8 cellular contexts compared by ENCODE assay signal in genomic region chr2:109213646-109214417, GRCh38.
DNase-seq lines count a peak whose midpoint lies in the region; TF ChIP-seq lines count a peak whose summit lies in the region.

No MANE protein-coding gene starts in this region.

- H3K4me3 ChIP-seq in Loucy (ENCODE audit: low read length, poor library complexity, severe bottlenecking) = peak overlapping the region; percentile 57
- H3K4me3 ChIP-seq in fibroblast of lung (replicated peaks in 1 of 4; ENCODE audit: control extremely low read depth in 1 of 4, insufficient read depth in 1 of 4, low read depth in 3 of 4, low read length in 4 of 4) = no peak overlapping the region
- H3K4me3 ChIP-seq in spleen = peak overlapping the region in 1 of 8 donors; percentile 36
- H3K4me3 ChIP-seq in coronary artery = no peak overlapping the region

- H3K27me3 Mint-ChIP-seq in Calu3 (ENCODE audit: unreplicated experiment) = peaks cover 86% of the 10 kb centered on the region
- peaks cover 84% of the 10 kb centered on the region for H3K27me3 Mint-ChIP-seq in activated CD4-positive, alpha-beta memory T cell treated with anti-CD3 and anti-CD28 coated beads for 36 hours

- H4K20me1 ChIP-seq in Loucy (ENCODE audit: insufficient read depth, low read length, poor library complexity, severe bottlenecking) = no peaks in the 10 kb centered on the region
- no peaks in the 10 kb centered on the region for H4K20me1 ChIP-seq in fibroblast of lung (ENCODE audit: control insufficient read depth, extremely low read depth, insufficient read depth, low read length)

- H2AFZ ChIP-seq in Loucy (ENCODE audit: low read length) (no peak overlapping the region), fibroblast of lung (ENCODE audit: low read length) (no peak overlapping the region)

- POLR2A ChIA-PET in activated CD4-positive, alpha-beta memory T cell treated with anti-CD3 and anti-CD28 coated beads for 36 hours (lab: Charles Lee) = interaction anchor here (1.6 to 2.0 kb wide), 2 partner anchors 15 to 26 kb away, joined by 3 to 5 read pairs; no protein-coding TSS in a partner anchor

- no TSS peak for BruUV-seq in Calu3 (replicated peaks; lab: Mats Ljungman, UMichigan)

- H3K27ac Mint-ChIP-seq in Calu3 (ENCODE audit: unreplicated experiment) = no peak overlapping the region
- peak overlapping the region; percentile 54 for H3K27ac Mint-ChIP-seq in activated CD4-positive, alpha-beta memory T cell treated with anti-CD3 and anti-CD28 coated beads for 36 hours

- H3K9me3 ChIP-seq in Loucy (ENCODE audit: insufficient read depth, low read depth, low read length) (no peaks in the 10 kb centered on the region), fibroblast of lung (ENCODE audit: control insufficient read depth, insufficient read depth, low read depth, low read length) (no peaks in the 10 kb centered on the region), spleen (no peaks in the 10 kb centered on the region)

- H3K4me1 Mint-ChIP-seq in Calu3 (ENCODE audit: low read depth, unreplicated experiment) = peaks cover 30% of the 10 kb centered on the region
- H3K4me1 Mint-ChIP-seq in activated CD4-positive, alpha-beta memory T cell treated with anti-CD3 and anti-CD28 coated beads for 36 hours (ENCODE audit: low read depth) = peaks cover 68% of the 10 kb centered on the region

- intact Hi-C loops in Calu3 (cut with micrococcal nuclease; ENCODE audit: unreplicated experiment) (no loop called here), spleen (cut with DNase I; ENCODE audit: low total_unique reads) (no loop called here)
- intact Hi-C loops in activated CD4-positive, alpha-beta memory T cell treated with anti-CD3 and anti-CD28 coated beads for 36 hours (cut with micrococcal nuclease) = loop anchor here (1.0 to 10.0 kb wide), 4 partner anchors 84 to 599 kb away; partner anchors contain the start of gene CCDC138

- TF ChIP-seq CTCF in Calu3 (IDR thresholded peaks at IDR 0.05; ENCODE audit: unreplicated experiment) = no peak
- TF ChIP-seq CTCF in Loucy (conservative IDR thresholded peaks at IDR 0.05; ENCODE audit: low read length) = no peak
- no peak for TF ChIP-seq CTCF in fibroblast of lung (conservative IDR thresholded peaks at IDR 0.05 in 1 of 2, IDR thresholded peaks at IDR 0.05 in 1 of 2; ENCODE audit: low read depth in 1 of 2, low read length in 2 of 2)
- TF ChIP-seq CTCF in spleen (IDR thresholded peaks at IDR 0.05 in 8 of 11, conservative IDR thresholded peaks at IDR 0.05 in 3 of 11) = no peak
- no peak for TF ChIP-seq CTCF in coronary artery (IDR thresholded peaks at IDR 0.05)

- peak overlapping the region; percentile 66 for H3K4me2 ChIP-seq in Loucy (ENCODE audit: low read depth, low read length, poor library complexity, severe bottlenecking)
- H3K4me2 ChIP-seq in fibroblast of lung (ENCODE audit: extremely low read depth, insufficient read depth, low read length) = no peak overlapping the region

- peaks cover 67% of the 10 kb centered on the region for H3K4me1 ChIP-seq in Loucy (ENCODE audit: insufficient read depth, low read length, poor library complexity, severe bottlenecking)
- H3K4me1 ChIP-seq in fibroblast of lung (ENCODE audit: control insufficient read depth, extremely low read depth, insufficient read depth, low read length) = peaks cover 52% of the 10 kb centered on the region
- H3K4me1 ChIP-seq in spleen = peaks cover 19 to 98% (median 55%) of the 10 kb centered on the region in 6 donors

- H3K9me2 ChIP-seq in Loucy (replicated peaks; ENCODE audit: low read depth, low read length) = no peaks in the 10 kb centered on the region

- H3K36me3 ChIP-seq in Loucy (ENCODE audit: insufficient read depth, low read length) (no peaks in the 10 kb centered on the region), fibroblast of lung (ENCODE audit: control insufficient read depth, insufficient read depth, low read length) (no peaks in the 10 kb centered on the region), spleen (no peaks in the 10 kb centered on the region)

- 14 to 44% (median 24%) methylated on average over 13 to 16 of the region's 16 CpGs for WGBS in spleen, 5 donors

- H3K79me2 ChIP-seq in Loucy (ENCODE audit: insufficient read depth, low read length) (peaks cover 36% of the 10 kb centered on the region), fibroblast of lung (ENCODE audit: control insufficient read depth, insufficient read depth, low read length) (peaks cover 49% of the 10 kb centered on the region)

- H3F3A ChIP-seq in Loucy (ENCODE audit: low read depth) = 0 out of 2 replicates have a peak, but pooled peaks cover 5% of the 10 kb centered on the region

- H3K9ac ChIP-seq in Loucy (ENCODE audit: low read depth, low read length, poor library complexity, severe bottlenecking) (peak overlapping the region; percentile 42), fibroblast of lung (ENCODE audit: insufficient read depth, low read length) (no peak overlapping the region)

- H3K27ac ChIP-seq in fibroblast of lung (ENCODE audit: insufficient read depth, low read length) = peak overlapping the region; percentile 66
- peak overlapping the region in 6 of 8 donors; percentile 43 to 76 (median 63) for H3K27ac ChIP-seq in spleen
- H3K27ac ChIP-seq in coronary artery = no peak overlapping the region

- CTCF ChIA-PET in Calu3 (lab: Charles Lee) = interaction anchor here (0.7 to 1.4 kb wide), 3 partner anchors 10 to 128 kb away, joined by 3 to 4 read pairs (median 4); no protein-coding TSS in a partner anchor
- CTCF ChIA-PET in activated CD4-positive, alpha-beta memory T cell treated with anti-CD3 and anti-CD28 coated beads for 36 hours (lab: Charles Lee) = no interaction called here

- peak; percentile 46 for DNase-seq in Calu3
- peak; percentile 92 for DNase-seq in H4 (ENCODE audit: low spot score)
- DNase-seq in activated CD4-positive, alpha-beta memory T cell treated with anti-CD3 and anti-CD28 coated beads for 36 hours = peak; percentile 75
- peak; percentile 84 to 97 for DNase-seq in fibroblast of lung (ENCODE audit: low read depth in 2 of 2)
- no peak for DNase-seq in spleen
- DNase-seq in coronary artery (ENCODE audit: low spot score) = no peak
- DNase-seq in inferior parietal cortex (ENCODE audit: extremely low spot score) = no peak

- H3K4me3 Mint-ChIP-seq in Calu3 (ENCODE audit: low read depth, unreplicated experiment) = no peak overlapping the region
- peak overlapping the region; percentile 41 for H3K4me3 Mint-ChIP-seq in activated CD4-positive, alpha-beta memory T cell treated with anti-CD3 and anti-CD28 coated beads for 36 hours

- no peak for TF ChIP-seq POLR2A in spleen (IDR thresholded peaks at IDR 0.05)

- peaks cover 4% of the 10 kb centered on the region for H3K9me3 Mint-ChIP-seq in Calu3 (ENCODE audit: low read depth, unreplicated experiment)
- H3K9me3 Mint-ChIP-seq in activated CD4-positive, alpha-beta memory T cell treated with anti-CD3 and anti-CD28 coated beads for 36 hours = peaks cover under 1% of the 10 kb centered on the region

- H3K27me3 ChIP-seq in Loucy (ENCODE audit: insufficient read depth, low read length, poor library complexity, severe bottlenecking) = no peaks in the 10 kb centered on the region
- no peaks in the 10 kb centered on the region for H3K27me3 ChIP-seq in fibroblast of lung (ENCODE audit: control insufficient read depth, insufficient read depth, low read length)
- peaks cover 0 to 68% (median 0%) of the 10 kb centered on the region in 7 donors for H3K27me3 ChIP-seq in spleen (replicated peaks in 1 of 7)

- no peaks in the 10 kb centered on the region for H3K36me3 Mint-ChIP-seq in Calu3 (ENCODE audit: insufficient read depth, unreplicated experiment)
- H3K36me3 Mint-ChIP-seq in activated CD4-positive, alpha-beta memory T cell treated with anti-CD3 and anti-CD28 coated beads for 36 hours = no peaks in the 10 kb centered on the region

Comparison
In these comparisons a context has a peak if more than half of its experiments do, and no peak if none do; other contexts are left out.
1. DNase-seq: peak in Calu3 (single experiment), H4 (single experiment), activated CD4-positive, alpha-beta memory T cell treated with anti-CD3 and anti-CD28 coated beads for 36 hours (single experiment) and fibroblast of lung (2 of 2); none in spleen (single experiment), coronary artery (single experiment) and inferior parietal cortex (single experiment).
2. H3K27ac ChIP-seq: peak in fibroblast of lung (single experiment) and spleen (6 of 8); none in coronary artery (0 of 2).